ENCODE assay signal across 16 cellular contexts in the genomic region with DNA sequence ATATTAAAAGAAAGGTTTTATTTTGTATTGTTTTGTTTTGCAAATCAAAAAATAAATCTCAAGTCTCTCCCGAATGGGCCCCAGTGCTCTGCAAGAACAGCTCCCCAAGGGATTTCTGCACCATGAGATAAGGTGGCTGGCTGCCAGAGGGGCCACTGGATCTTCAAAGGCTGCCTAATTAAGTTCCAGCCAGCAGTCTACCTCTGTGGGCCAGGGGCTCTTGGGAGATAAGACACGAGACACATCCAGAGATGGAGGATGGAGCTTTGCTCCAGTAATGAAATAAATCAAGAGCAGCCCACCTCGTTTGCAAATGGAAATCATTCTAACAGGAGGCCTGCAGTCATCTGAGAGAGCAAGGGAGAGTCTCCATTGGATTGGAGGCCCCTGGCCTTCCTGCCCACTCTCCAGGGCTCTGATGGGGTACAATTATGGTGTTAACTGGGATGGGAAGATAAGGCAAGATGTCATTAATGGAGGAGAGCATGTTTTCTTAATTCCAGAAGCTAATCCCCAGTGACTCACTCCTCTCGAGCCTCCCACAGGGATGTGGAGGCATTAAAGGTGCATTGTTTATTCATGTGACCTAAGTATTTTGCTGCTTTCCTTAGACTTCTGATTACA.
DNase-seq lines count a peak whose midpoint lies in the region; ATAC-seq and TF ChIP-seq lines count a peak whose summit lies in the region.
"Had no signal": no experiment of that assay in that cellular context is flagged by ENCODE, and none has a peak within 500 bp of the region (broad histone marks: within the 10 kb centered on the region; RNA-seq: fewer than 3 reads in every experiment).

No MANE protein-coding gene starts in this region.

- DNase-seq in AG08395 (ENCODE audit: low spot score) (peak; percentile 32), GM23248 (peak; percentile 45), SK-N-SH (peak; percentile 66), islet precursor cell (peak; percentile 59), Kasumi-1 (lab: John Stamatoyannopoulos, UW) (no peak), NCI-H2227 (lab: John Stamatoyannopoulos, UW; ENCODE audit: unreplicated experiment) (no peak)
- no peak for DNase-seq in naive thymus-derived CD8-positive, alpha-beta T cell
- DNase-seq: activated CD4-positive, alpha-beta T cell treated with anti-CD3 and anti-CD28 coated beads, Interleukin-2, amount 10 ng/mL, durations not matched to agents 24 days and 14 days; activated naive CD4-positive, alpha-beta T cell treated with anti-CD3 and anti-CD28 coated beads, Interleukin-2, amount 50 U/mL, for 16 hours; effector CD4-positive, alpha-beta T cell; lower lobe of right lung; NCI-H226; substantia nigra had no signal

- 75 to 78% methylated on average over 4 of the region's 4 CpGs for WGBS in GM23248 (ENCODE audit: low coverage in 1 of 2, low lambda C conversion rate in 2 of 2, missing lambda C conversion rate in 2 of 2), 2 experiments
- WGBS in SK-N-SH (ENCODE audit: low lambda C conversion rate) = 16% methylated on average over 3 of the region's 4 CpGs

- in situ Hi-C loops in GM23248 (cut with MboI) = no loop called here

- peaks cover 0 to 2% (median 0%) of the 10 kb centered on the region in 9 donors for H3K9me3 Mint-ChIP-seq in naive thymus-derived CD8-positive, alpha-beta T cell
- H3K9me3 Mint-ChIP-seq: activated CD4-positive, alpha-beta T cell treated with anti-CD3 and anti-CD28 coated beads, Interleukin-2, amount 10 ng/mL, durations not matched to agents 24 days and 14 days had no signal

- H3K4me3 ChIP-seq in GM23248 (no peak overlapping the region), SK-N-SH (ENCODE audit: low read depth in 2 of 2, low read length in 1 of 2) (no peak overlapping the region)
- H3K4me3 ChIP-seq: lower lobe of right lung, right atrium auricular region, SK-N-MC had no signal

- H3K27ac ChIP-seq in GM23248 (no peak overlapping the region), SK-N-SH (ENCODE audit: low read depth in 2 of 2, low read length in 1 of 2) (peak overlapping the region in 1 of 2 experiments; percentile 79; a peak in 1 of 4 replicates)
- H3K27ac ChIP-seq: lower lobe of right lung, right atrium auricular region, SK-N-MC had no signal

- peak in 1 of 2 experiments; percentile 77; a peak in 2 of 4 replicates for TF ChIP-seq EP300 in SK-N-SH (IDR thresholded peaks at IDR 0.05; ENCODE audit: borderline replicate concordance in 1 of 2, low read depth in 1 of 2, low read length in 1 of 2)

- H3K4me2 ChIP-seq in GM23248 (ENCODE audit: unreplicated experiment) = no peak overlapping the region
- no peak overlapping the region for H3K4me2 ChIP-seq in SK-N-SH

- H3F3A ChIP-seq in GM23248 (ENCODE audit: insufficient read depth) = peaks cover 22% of the 10 kb centered on the region
- no peaks in the 10 kb centered on the region for H3F3A ChIP-seq in SK-N-SH (replicated peaks; ENCODE audit: insufficient read depth)

- H2AFZ ChIP-seq in GM23248 (no peak overlapping the region), SK-N-SH (ENCODE audit: low read depth) (no peak overlapping the region)

- H3K4me3 Mint-ChIP-seq in naive thymus-derived CD8-positive, alpha-beta T cell = no peak overlapping the region
- H3K4me3 Mint-ChIP-seq: activated CD4-positive, alpha-beta T cell treated with anti-CD3 and anti-CD28 coated beads, Interleukin-2, amount 10 ng/mL, durations not matched to agents 24 days and 14 days had no signal

- H3K9me2 ChIP-seq in GM23248 (ENCODE audit: insufficient read depth) (no peaks in the 10 kb centered on the region), SK-N-SH (no peaks in the 10 kb centered on the region)

- TF ChIP-seq CTCF in SK-N-SH (IDR thresholded peaks at IDR 0.05) = no peak

- no peaks in the 10 kb centered on the region for H3K4me1 Mint-ChIP-seq in naive thymus-derived CD8-positive, alpha-beta T cell
- H3K4me1 Mint-ChIP-seq: activated CD4-positive, alpha-beta T cell treated with anti-CD3 and anti-CD28 coated beads, Interleukin-2, amount 10 ng/mL, durations not matched to agents 24 days and 14 days had no signal

- H3K4me1 ChIP-seq in GM23248 (ENCODE audit: insufficient read depth) (peaks cover 53% of the 10 kb centered on the region), SK-N-SH (ENCODE audit: control insufficient read depth in 1 of 2, insufficient read depth in 2 of 2, low read depth in 1 of 2, low read length in 1 of 2) (peaks cover 0 to 12% of the 10 kb centered on the region in 2 experiments; a peak in 3 of 4 replicates)
- H3K4me1 ChIP-seq: lower lobe of right lung, right atrium auricular region had no signal

- no peaks in the 10 kb centered on the region for H3K36me3 Mint-ChIP-seq in naive thymus-derived CD8-positive, alpha-beta T cell

- POLR2A ChIA-PET in SK-N-SH (lab: Yijun Ruan, JAX) = no interaction called here
- POLR2A ChIA-PET in naive thymus-derived CD8-positive, alpha-beta T cell (lab: Charles Lee) = no interaction called here

- H3K79me2 ChIP-seq in GM23248 (ENCODE audit: insufficient read depth) (no peaks in the 10 kb centered on the region), SK-N-SH (ENCODE audit: insufficient read depth) (no peaks in the 10 kb centered on the region)

- H3K9ac ChIP-seq in GM23248 (no peak overlapping the region), SK-N-SH (no peak overlapping the region)

- H4K20me1 ChIP-seq in GM23248 (ENCODE audit: insufficient read depth) = no peaks in the 10 kb centered on the region
- no peaks in the 10 kb centered on the region for H4K20me1 ChIP-seq in SK-N-SH (ENCODE audit: insufficient read depth)

- H3K27me3 Mint-ChIP-seq in naive thymus-derived CD8-positive, alpha-beta T cell = peaks cover 0 to 19% (median 3%) of the 10 kb centered on the region in 5 donors
- H3K27me3 Mint-ChIP-seq: activated CD4-positive, alpha-beta T cell treated with anti-CD3 and anti-CD28 coated beads, Interleukin-2, amount 10 ng/mL, durations not matched to agents 24 days and 14 days had no signal

- TF ChIP-seq RAD21 in SK-N-SH (IDR thresholded peaks at IDR 0.05; ENCODE audit: low read length) = peak; percentile 25; the same call in 1 of the 2 replicates

- H3K27ac Mint-ChIP-seq in naive thymus-derived CD8-positive, alpha-beta T cell = no peak overlapping the region
- H3K27ac Mint-ChIP-seq: activated CD4-positive, alpha-beta T cell treated with anti-CD3 and anti-CD28 coated beads, Interleukin-2, amount 10 ng/mL, durations not matched to agents 24 days and 14 days had no signal

- CTCF ChIA-PET in SK-N-SH (lab: Yijun Ruan, JAX) = interaction anchor here (0.6 to 1.5 kb wide), 4 partner anchors 22 to 657 kb away, joined by 3 to 4 read pairs (median 3); no protein-coding TSS in a partner anchor

- ATAC-seq in naive thymus-derived CD8-positive, alpha-beta T cell = no peak
- no peak for ATAC-seq in GM21737 (IDR thresholded peaks at IDR 0.05; ENCODE audit: unreplicated experiment)
- ATAC-seq: lower lobe of right lung had no signal

- H3K27me3 ChIP-seq in GM23248 (replicated peaks; ENCODE audit: insufficient read depth) = no peaks in the 10 kb centered on the region; the same call in 1 of the 2 replicates
- H3K27me3 ChIP-seq in SK-N-SH (ENCODE audit: insufficient read depth) = no peaks in the 10 kb centered on the region
- H3K27me3 ChIP-seq: right atrium auricular region had no signal

- H3K36me3 ChIP-seq in GM23248 (ENCODE audit: low read depth) = no peaks in the 10 kb centered on the region
- no peaks in the 10 kb centered on the region for H3K36me3 ChIP-seq in SK-N-SH (replicated peaks in 1 of 2; ENCODE audit: control insufficient read depth in 1 of 2, insufficient read depth in 2 of 2, low read length in 1 of 2)
- H3K36me3 ChIP-seq: lower lobe of right lung, right atrium auricular region had no signal

- H3K9me3 ChIP-seq in GM23248 (ENCODE audit: low read depth) (no peaks in the 10 kb centered on the region), SK-N-SH (no peaks in the 10 kb centered on the region)
- H3K9me3 ChIP-seq: lower lobe of right lung, right atrium auricular region had no signal

TF ChIP-seq in SK-N-SH, 30 proteins besides CTCF, POLR2A, EP300 and RAD21 (continues in another document):
- TF ChIP-seq RCOR1 (IDR thresholded peaks at IDR 0.05; ENCODE audit: low read length) (peak; percentile 66; the same call in 1 of the 2 replicates), RXRA (IDR thresholded peaks at IDR 0.05; ENCODE audit: borderline replicate concordance, low read depth) (no peak), NFIC (IDR thresholded peaks at IDR 0.05; ENCODE audit: borderline replicate concordance) (no peak), GATA2 (CRISPR knock-in tag; IDR thresholded peaks at IDR 0.05) (peak; percentile 89), MXI1 (IDR thresholded peaks at IDR 0.05; ENCODE audit: low read depth, low read length) (peak; percentile 39; the same call in 1 of the 2 replicates), TAF1 (IDR thresholded peaks at IDR 0.05; ENCODE audit: borderline replicate concordance, low read depth, low read length) (no peak)
- TF ChIP-seq, protein P1, sequence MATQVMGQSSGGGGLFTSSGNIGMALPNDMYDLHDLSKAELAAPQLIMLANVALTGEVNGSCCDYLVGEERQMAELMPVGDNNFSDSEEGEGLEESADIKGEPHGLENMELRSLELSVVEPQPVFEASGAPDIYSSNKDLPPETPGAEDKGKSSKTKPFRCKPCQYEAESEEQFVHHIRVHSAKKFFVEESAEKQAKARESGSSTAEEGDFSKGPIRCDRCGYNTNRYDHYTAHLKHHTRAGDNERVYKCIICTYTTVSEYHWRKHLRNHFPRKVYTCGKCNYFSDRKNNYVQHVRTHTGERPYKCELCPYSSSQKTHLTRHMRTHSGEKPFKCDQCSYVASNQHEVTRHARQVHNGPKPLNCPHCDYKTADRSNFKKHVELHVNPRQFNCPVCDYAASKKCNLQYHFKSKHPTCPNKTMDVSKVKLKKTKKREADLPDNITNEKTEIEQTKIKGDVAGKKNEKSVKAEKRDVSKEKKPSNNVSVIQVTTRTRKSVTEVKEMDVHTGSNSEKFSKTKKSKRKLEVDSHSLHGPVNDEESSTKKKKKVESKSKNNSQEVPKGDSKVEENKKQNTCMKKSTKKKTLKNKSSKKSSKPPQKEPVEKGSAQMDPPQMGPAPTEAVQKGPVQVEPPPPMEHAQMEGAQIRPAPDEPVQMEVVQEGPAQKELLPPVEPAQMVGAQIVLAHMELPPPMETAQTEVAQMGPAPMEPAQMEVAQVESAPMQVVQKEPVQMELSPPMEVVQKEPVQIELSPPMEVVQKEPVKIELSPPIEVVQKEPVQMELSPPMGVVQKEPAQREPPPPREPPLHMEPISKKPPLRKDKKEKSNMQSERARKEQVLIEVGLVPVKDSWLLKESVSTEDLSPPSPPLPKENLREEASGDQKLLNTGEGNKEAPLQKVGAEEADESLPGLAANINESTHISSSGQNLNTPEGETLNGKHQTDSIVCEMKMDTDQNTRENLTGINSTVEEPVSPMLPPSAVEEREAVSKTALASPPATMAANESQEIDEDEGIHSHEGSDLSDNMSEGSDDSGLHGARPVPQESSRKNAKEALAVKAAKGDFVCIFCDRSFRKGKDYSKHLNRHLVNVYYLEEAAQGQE (IDR thresholded peaks at IDR 0.05; ENCODE audit: low read depth, low read length) = no peak

Comparison
In these comparisons a context has a peak if more than half of its experiments do, and no peak if none do; other contexts are left out.
1. DNase-seq: peak in AG08395 (single experiment), GM23248 (single experiment), SK-N-SH (single experiment) and islet precursor cell (single experiment); none in naive thymus-derived CD8-positive, alpha-beta T cell (0 of 10), Kasumi-1 (0 of 2) and NCI-H2227 (single experiment).